In genomic region chr2:167862787-167863186, GRCh38 we compare ENCODE assay signal across 10 cellular contexts.
DNase-seq lines count a peak whose midpoint lies in the region; ATAC-seq, FAIRE-seq and TF ChIP-seq lines count a peak whose summit lies in the region.
"Had no signal": no experiment of that assay in that cellular context is flagged by ENCODE, and none has a peak within 500 bp of the region (broad histone marks: within the 10 kb centered on the region; RNA-seq: fewer than 3 reads in every experiment).

No MANE protein-coding gene starts in this region.

- H3K9me3 Mint-ChIP-seq in WTC11: peaks cover 40% of the 10 kb centered on the region

- H3K4me1 Mint-ChIP-seq in WTC11: peaks cover 48% of the 10 kb centered on the region

- no peaks in the 10 kb centered on the region for H3K27me3 ChIP-seq in small intestine (ENCODE audit: control insufficient read depth in 2 of 2, insufficient read depth in 2 of 2, low read length in 2 of 2)

- no peak overlapping the region for H3K4me3 Mint-ChIP-seq in WTC11

- DNase-seq in AG20443 (ENCODE audit: low spot score): peak; percentile 11
- no peak for DNase-seq in WTC11 (ENCODE audit: low spot score)
- no peak for DNase-seq in NCI-H1105 (lab: John Stamatoyannopoulos, UW)
- DNase-seq in sciatic nerve (ENCODE audit: low spot score): no peak
- no peak for DNase-seq in occipital lobe (lab: John Stamatoyannopoulos, UW)
- no peak for DNase-seq in small intestine
- DNase-seq: DND-41 had no signal

- H3K4me1 ChIP-seq in small intestine (ENCODE audit: control insufficient read depth in 2 of 2, insufficient read depth in 1 of 2, low read depth in 1 of 2, low read length in 1 of 2): no peaks in the 10 kb centered on the region
- H3K4me1 ChIP-seq: parathyroid adenoma had no signal

- intact Hi-C loops in sciatic nerve (cut with DNase I): no loop called here

- H3K9me3 ChIP-seq in small intestine (ENCODE audit: control insufficient read depth, low read depth): no peaks in the 10 kb centered on the region

- POLR2A ChIA-PET in WTC11 (lab: Charles Lee): no interaction called here

- peak; percentile 66 for ATAC-seq in GM19467 (IDR thresholded peaks at IDR 0.05; ENCODE audit: unreplicated experiment)
- peak; percentile 75 for ATAC-seq in HG03196 (IDR thresholded peaks at IDR 0.05; ENCODE audit: unreplicated experiment)
- ATAC-seq in WTC11: no peak
- no peak for ATAC-seq in sciatic nerve

- TF ChIP-seq CTCF in WTC11 (IDR thresholded peaks at IDR 0.05): no peak

- H3K36me3 Mint-ChIP-seq in WTC11: peaks cover 40% of the 10 kb centered on the region

- no peak overlapping the region for H3K4me3 ChIP-seq in small intestine (ENCODE audit: low read depth in 1 of 2, low read length in 2 of 2)

- no peaks in the 10 kb centered on the region for H3K36me3 ChIP-seq in small intestine (ENCODE audit: control insufficient read depth in 2 of 2, insufficient read depth in 2 of 2, low read length in 2 of 2)

- CTCF ChIA-PET in WTC11 (lab: Charles Lee): interaction anchor here (3.0 kb wide), 1 partner anchor 256 kb away, joined by 15 read pairs; no protein-coding TSS in a partner anchor

- H3K27me3 Mint-ChIP-seq in WTC11 (ENCODE audit: low read depth): no peaks in the 10 kb centered on the region

- FAIRE-seq in small intestine (lab: Jason Lieb, UNC): no peak

- no peak overlapping the region for H3K27ac ChIP-seq in small intestine (ENCODE audit: low read depth in 1 of 2, low read length in 1 of 2)
- H3K27ac ChIP-seq: parathyroid adenoma had no signal

- WGBS in small intestine, 3 donors: 60 to 75% (median 64%) methylated on average over 3 of the region's 3 CpGs

- H3K27ac Mint-ChIP-seq in WTC11: peak overlapping the region; percentile 98

TF ChIP-seq in WTC11, 78 proteins besides CTCF, POLR2A, EP300 and RAD21:
- no peak for TF ChIP-seq PRRX2 (CRISPR knock-in tag; IDR thresholded peaks at IDR 0.05)
- no peak for TF ChIP-seq PRDM15 (CRISPR knock-in tag; IDR thresholded peaks at IDR 0.05)
- TF ChIP-seq AR (CRISPR knock-in tag; IDR thresholded peaks at IDR 0.05): no peak
- TF ChIP-seq FOXJ3 (CRISPR knock-in tag; IDR thresholded peaks at IDR 0.05; ENCODE audit: borderline replicate concordance): no peak
- no peak for TF ChIP-seq TCF7 (CRISPR knock-in tag; IDR thresholded peaks at IDR 0.05; ENCODE audit: low read depth)
- TF ChIP-seq ZNF138 (CRISPR knock-in tag; conservative IDR thresholded peaks at IDR 0.05): no peak
- no peak for TF ChIP-seq SP1 (CRISPR knock-in tag; conservative IDR thresholded peaks at IDR 0.05)
- no peak for TF ChIP-seq ATF1 (CRISPR knock-in tag; IDR thresholded peaks at IDR 0.05)
- no peak for TF ChIP-seq NR1H2 (CRISPR knock-in tag; IDR thresholded peaks at IDR 0.05)
- TF ChIP-seq ZNF512 (CRISPR knock-in tag; IDR thresholded peaks at IDR 0.05; ENCODE audit: borderline replicate concordance): no peak
- no peak for TF ChIP-seq ZNF219 (CRISPR knock-in tag; IDR thresholded peaks at IDR 0.05; ENCODE audit: borderline replicate concordance)
- TF ChIP-seq ARID4B (CRISPR knock-in tag; IDR thresholded peaks at IDR 0.05; ENCODE audit: borderline replicate concordance): no peak
- TF ChIP-seq KAT7 (CRISPR knock-in tag; IDR thresholded peaks at IDR 0.05; ENCODE audit: borderline replicate concordance): no peak
- no peak for TF ChIP-seq HMGA2 (CRISPR knock-in tag; IDR thresholded peaks at IDR 0.05)
- no peak for TF ChIP-seq SMAD3 (CRISPR knock-in tag; IDR thresholded peaks at IDR 0.05; ENCODE audit: borderline replicate concordance)
- TF ChIP-seq CREM (CRISPR knock-in tag; IDR thresholded peaks at IDR 0.05): no peak
TF ChIP-seq in WTC11: peak in this region for 0.

Comparison
In these comparisons a context has a peak if more than half of its experiments do, and no peak if none do; other contexts are left out.
1. ATAC-seq: peak in GM19467 (single experiment) and HG03196 (single experiment); none in WTC11 (single experiment) and sciatic nerve (single experiment).